1 cellular context compared by ENCODE assay signal in genomic region chr3:113096158-113096893, GRCh38.
TF ChIP-seq lines count a peak whose summit lies in the region.

No MANE protein-coding gene starts in this region.

TF ChIP-seq in GM23338, 12 proteins besides CTCF, POLR2A, EP300 and RAD21 (continued from another document):
- TF ChIP-seq REST (IDR thresholded peaks at IDR 0.05; ENCODE audit: unreplicated experiment): no peak
- no peak for TF ChIP-seq JUNB (IDR thresholded peaks at IDR 0.05; ENCODE audit: unreplicated experiment)
- no peak for TF ChIP-seq EZH2 (IDR thresholded peaks at IDR 0.05; ENCODE audit: low read depth, unreplicated experiment)
- TF ChIP-seq EZH2phosphoT487 (IDR thresholded peaks at IDR 0.05; ENCODE audit: unreplicated experiment): no peak
